19 cellular contexts compared by ENCODE assay signal in the genomic region with DNA sequence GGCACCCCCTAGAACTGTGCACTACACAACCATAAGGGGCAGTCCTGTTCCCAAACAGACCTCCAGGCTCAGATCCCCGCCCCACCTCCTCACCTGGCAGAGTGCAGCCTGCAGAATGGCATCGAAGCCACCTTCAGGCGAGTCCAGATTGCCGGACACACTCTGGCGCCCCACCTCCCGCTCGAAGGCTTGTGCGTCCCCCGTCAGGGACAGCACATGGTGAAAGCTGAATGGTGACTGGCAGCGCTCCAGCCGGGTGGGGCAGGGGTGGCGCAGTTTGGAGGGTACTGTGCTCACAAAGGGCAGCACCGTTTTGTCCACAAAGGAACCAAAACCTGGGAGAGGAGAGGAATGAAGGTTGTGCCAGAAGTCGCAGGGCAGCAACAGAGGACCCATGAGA. TPM values are rescaled to one million over a fixed set of nuclear protein-coding genes. Genes with fewer than 3 reads are reported as not detected.
DNase-seq lines count a peak whose midpoint lies in the region; ATAC-seq, FAIRE-seq and TF ChIP-seq lines count a peak whose summit lies in the region.
"Had no signal": no experiment of that assay in that cellular context is flagged by ENCODE, and none has a peak within 500 bp of the region (broad histone marks: within the 10 kb centered on the region; RNA-seq: fewer than 3 reads in every experiment).

No MANE protein-coding gene starts in this region.

- H3K9me3 ChIP-seq in right atrium auricular region: no peaks in the 10 kb centered on the region
- H3K9me3 ChIP-seq: heart left ventricle, Peyer's patch, psoas muscle, SK-N-SH, vagina had no signal

- ATAC-seq in Right ventricle myocardium superior (ENCODE audit: poor library complexity): no peak

- H3K27me3 ChIP-seq in right atrium auricular region (no peaks in the 10 kb centered on the region), bronchial epithelial cell (ENCODE audit: control insufficient read depth, insufficient read depth, low read length) (no peaks in the 10 kb centered on the region)
- H3K27me3 ChIP-seq: heart left ventricle, Peyer's patch, vagina had no signal

- H3K36me3 ChIP-seq in right atrium auricular region (no peaks in the 10 kb centered on the region), bronchial epithelial cell (ENCODE audit: control insufficient read depth, insufficient read depth, low read length) (no peaks in the 10 kb centered on the region)
- H3K36me3 ChIP-seq: vagina had no signal

- DNase-seq in Right ventricle myocardium superior (peak; percentile 36), right atrium auricular region (ENCODE audit: low spot score) (no peak), NCI-H69 (lab: John Stamatoyannopoulos, UW) (peak; percentile 58), bronchial epithelial cell (ENCODE audit: low read depth) (no peak), NCI-H1694 treated with DMSO at 0.1 percent for 48 hours (lab: John Stamatoyannopoulos, UW) (no peak), DMS 273 treated with DMSO at 0.1 percent for 48 hours (lab: John Stamatoyannopoulos, UW) (no peak), DMS153 treated with DMSO at 0.1 percent for 48 hours (lab: John Stamatoyannopoulos, UW; ENCODE audit: unreplicated experiment) (no peak)
- DNase-seq: cerebellar nuclear complex; effector CD8-positive, alpha-beta T cell; heart left ventricle; NCI-H1048; psoas muscle; SK-N-SH; stimulated activated CD4-positive, alpha-beta T cell treated with anti-CD3 and anti-CD28 coated beads, Interleukin-4, amount 100 ng/mL, for 4 hours had no signal

- intact Hi-C loops in Right ventricle myocardium superior (cut with DNase I): loop anchor here (5.0 kb wide), 1 partner anchor 129 kb away; no protein-coding TSS in a partner anchor

- no peak for FAIRE-seq in bronchial epithelial cell (lab: Jason Lieb, UNC)
- FAIRE-seq: GM19239, H54, TTC549 had no signal

- H3K27ac ChIP-seq in right atrium auricular region: no peak overlapping the region
- H3K27ac ChIP-seq: heart left ventricle, Peyer's patch, psoas muscle, vagina had no signal

- TF ChIP-seq CTCF in right atrium auricular region (IDR thresholded peaks at IDR 0.05) (no peak), bronchial epithelial cell (IDR thresholded peaks at IDR 0.05; ENCODE audit: insufficient read depth, low read length, severe bottlenecking) (peak; percentile 4)

- H3K4me3 ChIP-seq in right atrium auricular region (no peak overlapping the region), bronchial epithelial cell (ENCODE audit: low read depth, low read length) (no peak overlapping the region)
- H3K4me3 ChIP-seq: Peyer's patch, vagina had no signal

- H3K4me1 ChIP-seq in right atrium auricular region: peaks cover 0 to 11% of the 10 kb centered on the region in 2 donors
- H3K4me1 ChIP-seq: psoas muscle had no signal

RNA-seq across cellular contexts. Expression of gene ITGB7, which starts 10.6 kb away (rescaled TPM):
- total RNA-seq in Right ventricle myocardium superior: 0.97 TPM
- total RNA-seq in right atrium auricular region: under 1 TPM in 1 of 2 donors, not detected in 1; 0.47 TPM
- total RNA-seq in bronchial epithelial cell: 8.4 and 15.7 TPM in 2 replicates

RNA-seq across cellular contexts. Expression of gene CSAD, which starts 15.8 kb away (rescaled TPM):
- total RNA-seq in Right ventricle myocardium superior (8.2 TPM), right atrium auricular region (1 to 10 TPM; 3.4 to 4.9 TPM), bronchial epithelial cell (6.6 and 11.1 TPM in 2 replicates)

RNA-seq across cellular contexts. Expression of gene ZNF740, which starts 16.0 kb away (rescaled TPM):
- total RNA-seq in Right ventricle myocardium superior: 29.4 TPM
- total RNA-seq in right atrium auricular region: 1 to 10 TPM; 5.9 to 7.4 TPM
- 15.2 and 16.6 TPM in 2 replicates for total RNA-seq in bronchial epithelial cell

RNA-seq across cellular contexts. Expression of gene RARG, which starts 35.5 kb away (rescaled TPM):
- total RNA-seq in Right ventricle myocardium superior: 15.4 TPM
- 10 to 100 TPM; 14.8 to 15.0 TPM for total RNA-seq in right atrium auricular region
- total RNA-seq in bronchial epithelial cell: 24.7 and 74.6 TPM in 2 replicates

Comparison
In these comparisons a context has a peak if more than half of its experiments do, and no peak if none do; other contexts are left out.
1. DNase-seq: peak in Right ventricle myocardium superior (single experiment) and NCI-H69 (single experiment); none in right atrium auricular region (single experiment), bronchial epithelial cell (single experiment), NCI-H1694 treated with DMSO at 0.1 percent for 48 hours (single experiment), DMS 273 treated with DMSO at 0.1 percent for 48 hours (single experiment) and DMS153 treated with DMSO at 0.1 percent for 48 hours (single experiment).